ENCODE assay signal across 33 cellular contexts in the genomic region with DNA sequence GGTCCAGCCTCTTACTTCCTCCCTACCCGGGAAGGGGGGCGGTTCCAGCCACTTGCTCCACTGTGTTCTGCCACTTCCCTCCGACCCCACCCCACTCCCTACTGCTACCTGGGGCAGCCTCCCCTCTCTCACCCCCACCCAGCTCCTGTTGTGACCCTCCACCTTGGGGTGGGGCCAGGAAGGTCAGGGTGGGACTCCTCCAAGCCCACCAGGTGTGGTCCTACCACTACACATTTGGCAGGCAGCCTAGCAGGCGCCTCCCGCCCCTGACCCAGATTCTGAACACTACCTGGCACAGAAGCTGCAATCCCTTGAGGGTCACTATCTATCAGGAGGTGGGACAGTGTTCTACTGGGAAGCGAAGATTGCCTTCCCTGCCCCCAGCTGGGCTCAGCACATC.
"Had no signal": no experiment of that assay in that cellular context is flagged by ENCODE, and none has a peak within 500 bp of the region (broad histone marks: within the 10 kb centered on the region; RNA-seq: fewer than 3 reads in every experiment).

No MANE protein-coding gene starts in this region.

- DNase-seq: activated CD4-positive, alpha-beta memory T cell treated with anti-CD3 and anti-CD28 coated beads, Interleukin-2, amount 10 ng/mL, durations not matched to agents 7 days and 5 days; activated CD4-positive, alpha-beta T cell treated with anti-CD3 and anti-CD28 coated beads for 1 hour; activated CD4-positive, alpha-beta T cell treated with anti-CD3 and anti-CD28 coated beads, Interleukin-2, amount 10 ng/mL, durations not matched to agents 7 days and 5 days; activated CD8-positive, alpha-beta memory T cell treated with anti-CD3 and anti-CD28 coated beads, Interleukin-2, amount 50 U/mL, for 48 hours; activated naive CD8-positive, alpha-beta T cell treated with anti-CD3 and anti-CD28 coated beads, Interleukin-2, amount 50 U/mL, for 24 hours; activated T-cell treated with anti-CD3 and anti-CD28 coated beads, Interleukin-2, amount 50 U/mL, for 24 hours; amygdala; caudate nucleus; cortex of kidney; foreskin keratinocyte; heart left ventricle; kidney glomerular epithelial cell; left lung; mucosa of descending colon; nucleus accumbens; retina; stimulated activated CD4-positive, alpha-beta T cell treated with anti-CD3 and anti-CD28 coated beads, Interleukin-4, amount 100 ng/mL, for 4 hours; stimulated activated CD8-positive, alpha-beta memory T cell treated with anti-CD3 and anti-CD28 coated beads, Interleukin-4, amount 100 ng/mL, for 48 hours; T-helper 17 cell; T1000; uterus had no signal

- H3K27me3 ChIP-seq: foreskin keratinocyte, heart left ventricle, left lung, pancreas, uterus had no signal

- ATAC-seq: activated naive CD8-positive, alpha-beta T cell treated with anti-CD3 and anti-CD28 coated beads, Interleukin-2, amount 50 U/mL, for 24 hours; esophagus mucosa; foreskin keratinocyte; heart left ventricle; left lung; mucosa of descending colon; natural killer cell treated with Interleukin-12 subunit alpha and Interleukin-12 subunit beta and Interleukin-15 and Interleukin-18, amount 100 ng/mL, for 72 hours; pancreas; sciatic nerve; T-helper 17 cell had no signal

- H3K27ac ChIP-seq: foreskin keratinocyte, pancreas, prostate gland, thoracic aorta, uterus had no signal

- H3K4me3 ChIP-seq: heart left ventricle, left lung, lung, mucosa of descending colon, pancreas, prostate gland, skin epidermis, thoracic aorta, uterus had no signal

- H3K27me3 Mint-ChIP-seq: activated CD4-positive, alpha-beta memory T cell treated with anti-CD3 and anti-CD28 coated beads, Interleukin-2, amount 10 ng/mL, durations not matched to agents 7 days and 5 days; activated CD4-positive, alpha-beta T cell treated with anti-CD3 and anti-CD28 coated beads, Interleukin-2, amount 10 ng/mL, durations not matched to agents 7 days and 5 days; activated naive CD4-positive, alpha-beta T cell treated with anti-CD3 and anti-CD28 coated beads, Interleukin-2, amount 50 U/mL, for 24 hours; activated naive CD8-positive, alpha-beta T cell treated with anti-CD3 and anti-CD28 coated beads, Interleukin-2, amount 50 U/mL, for 24 hours; activated T-cell treated with anti-CD3 and anti-CD28 coated beads, Interleukin-2, amount 50 U/mL, for 24 hours; stimulated activated naive CD8-positive, alpha-beta T cell treated with anti-CD3 and anti-CD28 coated beads, Interleukin-15, Interleukin-2, amounts not matched to agents 100 ng/mL and 50 ng/mL, for 24 hours; type B pancreatic cell had no signal

- H3K36me3 ChIP-seq: heart left ventricle, left lung, pancreas, prostate gland, thoracic aorta, uterus had no signal

- H3K27ac Mint-ChIP-seq: activated CD4-positive, alpha-beta memory T cell treated with anti-CD3 and anti-CD28 coated beads, Interleukin-2, amount 10 ng/mL, durations not matched to agents 7 days and 5 days; activated CD4-positive, alpha-beta T cell treated with anti-CD3 and anti-CD28 coated beads, Interleukin-2, amount 10 ng/mL, durations not matched to agents 7 days and 5 days; activated naive CD4-positive, alpha-beta T cell treated with anti-CD3 and anti-CD28 coated beads, Interleukin-2, amount 50 U/mL, for 24 hours; activated naive CD8-positive, alpha-beta T cell treated with anti-CD3 and anti-CD28 coated beads, Interleukin-2, amount 50 U/mL, for 24 hours; activated T-cell treated with anti-CD3 and anti-CD28 coated beads, Interleukin-2, amount 50 U/mL, for 24 hours; activated T-helper 2 cell treated with anti-CD3 and anti-CD28 coated beads, Interferon-gamma antibody, Interleukin-2, Interleukin-4, amounts not matched to agents 10 μg/mL and 5 μg/mL and 100 μg/mL, durations not matched to agents 14 hours and 24 hours and 36 hours; natural killer cell treated with Interleukin-12 subunit alpha and Interleukin-12 subunit beta and Interleukin-15 and Interleukin-18, amount 100 ng/mL, for 72 hours; stimulated activated naive CD8-positive, alpha-beta T cell treated with anti-CD3 and anti-CD28 coated beads, Interleukin-15, Interleukin-2, amounts not matched to agents 100 ng/mL and 50 ng/mL, for 24 hours; T-helper 17 cell; type B pancreatic cell had no signal

- H3K36me3 Mint-ChIP-seq: activated naive CD4-positive, alpha-beta T cell treated with anti-CD3 and anti-CD28 coated beads, Interleukin-2, amount 50 U/mL, for 24 hours; natural killer cell treated with Interleukin-12 subunit alpha and Interleukin-12 subunit beta and Interleukin-15 and Interleukin-18, amount 100 ng/mL, for 72 hours; type B pancreatic cell had no signal

- H3K9me3 Mint-ChIP-seq: activated CD4-positive, alpha-beta memory T cell treated with anti-CD3 and anti-CD28 coated beads, Interleukin-2, amount 10 ng/mL, durations not matched to agents 7 days and 5 days; activated CD4-positive, alpha-beta T cell treated with anti-CD3 and anti-CD28 coated beads, Interleukin-2, amount 10 ng/mL, durations not matched to agents 7 days and 5 days; activated naive CD4-positive, alpha-beta T cell treated with anti-CD3 and anti-CD28 coated beads, Interleukin-2, amount 50 U/mL, for 24 hours; activated T-cell treated with anti-CD3 and anti-CD28 coated beads, Interleukin-2, amount 50 U/mL, for 24 hours; activated T-helper 2 cell treated with anti-CD3 and anti-CD28 coated beads, Interferon-gamma antibody, Interleukin-2, Interleukin-4, amounts not matched to agents 10 μg/mL and 5 μg/mL and 100 μg/mL, durations not matched to agents 14 hours and 24 hours and 36 hours; natural killer cell treated with Interleukin-12 subunit alpha and Interleukin-12 subunit beta and Interleukin-15 and Interleukin-18, amount 100 ng/mL, for 72 hours; stimulated activated naive CD8-positive, alpha-beta T cell treated with anti-CD3 and anti-CD28 coated beads, Interleukin-15, Interleukin-2, amounts not matched to agents 100 ng/mL and 50 ng/mL, for 24 hours; type B pancreatic cell had no signal

- H3K4me1 Mint-ChIP-seq: activated naive CD4-positive, alpha-beta T cell treated with anti-CD3 and anti-CD28 coated beads, Interleukin-2, amount 50 U/mL, for 24 hours had no signal

- H3K4me3 Mint-ChIP-seq: activated CD4-positive, alpha-beta memory T cell treated with anti-CD3 and anti-CD28 coated beads, Interleukin-2, amount 10 ng/mL, durations not matched to agents 7 days and 5 days; activated CD4-positive, alpha-beta T cell treated with anti-CD3 and anti-CD28 coated beads, Interleukin-2, amount 10 ng/mL, durations not matched to agents 7 days and 5 days; activated naive CD4-positive, alpha-beta T cell treated with anti-CD3 and anti-CD28 coated beads, Interleukin-2, amount 50 U/mL, for 24 hours; activated naive CD8-positive, alpha-beta T cell treated with anti-CD3 and anti-CD28 coated beads, Interleukin-2, amount 50 U/mL, for 24 hours; activated T-cell treated with anti-CD3 and anti-CD28 coated beads, Interleukin-2, amount 50 U/mL, for 24 hours; natural killer cell treated with Interleukin-12 subunit alpha and Interleukin-12 subunit beta and Interleukin-15 and Interleukin-18, amount 100 ng/mL, for 72 hours; stimulated activated naive CD8-positive, alpha-beta T cell treated with anti-CD3 and anti-CD28 coated beads, Interleukin-15, Interleukin-2, amounts not matched to agents 100 ng/mL and 50 ng/mL, for 24 hours; T-helper 17 cell; type B pancreatic cell had no signal

- H3K9me3 ChIP-seq: heart left ventricle, left lung, mucosa of descending colon, pancreas, prostate gland, thoracic aorta, uterus had no signal

- FAIRE-seq: pancreas had no signal

- H3K4me1 ChIP-seq: pancreas, prostate gland, uterus had no signal
